In genomic region chr2:6917761-6918421, GRCh38 we compare ENCODE assay signal across 1 cellular context.
TF ChIP-seq lines count a peak whose summit lies in the region.

No MANE protein-coding gene starts in this region.

TF ChIP-seq in K562, 482 proteins besides CTCF, POLR2A, EP300 and RAD21 (continues in another document):
- TF ChIP-seq NR3C1 (CRISPR knock-in tag; IDR thresholded peaks at IDR 0.05) (0 out of 2 replicates have a peak, but pooled peaks have one; percentile 32), WHSC1 (IDR thresholded peaks at IDR 0.05; ENCODE audit: low read length) (no peak), HNRNPUL1 (IDR thresholded peaks at IDR 0.05; ENCODE audit: low read length) (no peak), FOXM1 (IDR thresholded peaks at IDR 0.05; ENCODE audit: low read depth) (no peak), FOXM1 (CRISPR knock-in tag; IDR thresholded peaks at IDR 0.05; ENCODE audit: low read depth) (no peak), SNIP1 (IDR thresholded peaks at IDR 0.05; ENCODE audit: low read depth) (no peak), CTBP1 (IDR thresholded peaks at IDR 0.05; ENCODE audit: borderline replicate concordance) (peak; percentile 31; the same call in 1 of the 2 replicates), ZNF431 (CRISPR knock-in tag; IDR thresholded peaks at IDR 0.05) (0 out of 2 replicates have a peak, but pooled peaks have one; percentile 2), ZNF696 (CRISPR knock-in tag; conservative IDR thresholded peaks at IDR 0.05) (no peak), CCNT2 (IDR thresholded peaks at IDR 0.05; ENCODE audit: borderline replicate concordance, extremely low read depth, insufficient read length, low read depth, low read length) (no peak), SREBF1 (IDR thresholded peaks at IDR 0.05; ENCODE audit: borderline replicate concordance, low read depth, low read length) (no peak), BRD9 (IDR thresholded peaks at IDR 0.05; ENCODE audit: low read depth, partially characterized antibody) (no peak), NCOR1 (IDR thresholded peaks at IDR 0.05) (no peak), RBFOX2 (IDR thresholded peaks at IDR 0.05; ENCODE audit: low read depth, low read length) (0 out of 2 replicates have a peak, but pooled peaks have one; percentile 27), ZNF239 (CRISPR knock-in tag; IDR thresholded peaks at IDR 0.05) (no peak), ZBTB33 (CRISPR knock-in tag; IDR thresholded peaks at IDR 0.05) (no peak), ATF6 (CRISPR knock-in tag; IDR thresholded peaks at IDR 0.05) (no peak), NFYB (IDR thresholded peaks at IDR 0.05; ENCODE audit: extremely low read depth, insufficient read length) (no peak), RBM22 (IDR thresholded peaks at IDR 0.05; ENCODE audit: low read depth, low read length, poor library complexity, severe bottlenecking) (no peak), PHB (CRISPR knock-in tag; IDR thresholded peaks at IDR 0.05) (no peak), MIER1 (IDR thresholded peaks at IDR 0.05; ENCODE audit: low read depth) (no peak), KAT7 (CRISPR knock-in tag; IDR thresholded peaks at IDR 0.05; ENCODE audit: borderline replicate concordance) (no peak), PHF20 (IDR thresholded peaks at IDR 0.05; ENCODE audit: partially characterized antibody) (no peak), NBN (IDR thresholded peaks at IDR 0.05; ENCODE audit: low read depth) (no peak), MXI1 (IDR thresholded peaks at IDR 0.05; ENCODE audit: low read depth, low read length) (no peak), SP2 (IDR thresholded peaks at IDR 0.05; ENCODE audit: extremely low read depth, low read depth, low read length, poor library complexity, severe bottlenecking) (no peak), HDAC8 (tag; IDR thresholded peaks at IDR 0.05) (no peak), SOX6 (IDR thresholded peaks at IDR 0.05) (no peak), XRCC5 (IDR thresholded peaks at IDR 0.05; ENCODE audit: low read depth, low read length) (no peak), HNRNPL (IDR thresholded peaks at IDR 0.05; ENCODE audit: low read depth, low read length) (0 out of 2 replicates have a peak, but pooled peaks have one; percentile 45), MYC (IDR thresholded peaks at IDR 0.05; ENCODE audit: low read depth, low read length) (no peak), MYC (CRISPR knock-in tag; IDR thresholded peaks at IDR 0.05; ENCODE audit: borderline replicate concordance, low read depth) (no peak), VEZF1 (CRISPR knock-in tag; IDR thresholded peaks at IDR 0.05) (0 out of 2 replicates have a peak, but pooled peaks have one; percentile 3), ZNF766 (CRISPR knock-in tag; conservative IDR thresholded peaks at IDR 0.05) (no peak), NONO (IDR thresholded peaks at IDR 0.05; ENCODE audit: low read depth in 2 of 2, low read length in 1 of 2) (no peak), ZNF75A (CRISPR knock-in tag; IDR thresholded peaks at IDR 0.05) (no peak), BRF1 (IDR thresholded peaks at IDR 0.05; ENCODE audit: borderline replicate concordance, extremely low read depth, insufficient read length) (no peak), DIDO1 (tag; IDR thresholded peaks at IDR 0.05; ENCODE audit: low read depth) (no peak), ZNF699 (CRISPR knock-in tag; IDR thresholded peaks at IDR 0.05; ENCODE audit: insufficient replicate concordance) (no peak), HINFP (tag; conservative IDR thresholded peaks at IDR 0.05; ENCODE audit: low read depth) (no peak), ZBTB9 (CRISPR knock-in tag; IDR thresholded peaks at IDR 0.05) (no peak), ELF2 (CRISPR knock-in tag; IDR thresholded peaks at IDR 0.05) (no peak), ZNF780A (CRISPR knock-in tag; IDR thresholded peaks at IDR 0.05) (no peak)
- TF ChIP-seq, protein P1, sequence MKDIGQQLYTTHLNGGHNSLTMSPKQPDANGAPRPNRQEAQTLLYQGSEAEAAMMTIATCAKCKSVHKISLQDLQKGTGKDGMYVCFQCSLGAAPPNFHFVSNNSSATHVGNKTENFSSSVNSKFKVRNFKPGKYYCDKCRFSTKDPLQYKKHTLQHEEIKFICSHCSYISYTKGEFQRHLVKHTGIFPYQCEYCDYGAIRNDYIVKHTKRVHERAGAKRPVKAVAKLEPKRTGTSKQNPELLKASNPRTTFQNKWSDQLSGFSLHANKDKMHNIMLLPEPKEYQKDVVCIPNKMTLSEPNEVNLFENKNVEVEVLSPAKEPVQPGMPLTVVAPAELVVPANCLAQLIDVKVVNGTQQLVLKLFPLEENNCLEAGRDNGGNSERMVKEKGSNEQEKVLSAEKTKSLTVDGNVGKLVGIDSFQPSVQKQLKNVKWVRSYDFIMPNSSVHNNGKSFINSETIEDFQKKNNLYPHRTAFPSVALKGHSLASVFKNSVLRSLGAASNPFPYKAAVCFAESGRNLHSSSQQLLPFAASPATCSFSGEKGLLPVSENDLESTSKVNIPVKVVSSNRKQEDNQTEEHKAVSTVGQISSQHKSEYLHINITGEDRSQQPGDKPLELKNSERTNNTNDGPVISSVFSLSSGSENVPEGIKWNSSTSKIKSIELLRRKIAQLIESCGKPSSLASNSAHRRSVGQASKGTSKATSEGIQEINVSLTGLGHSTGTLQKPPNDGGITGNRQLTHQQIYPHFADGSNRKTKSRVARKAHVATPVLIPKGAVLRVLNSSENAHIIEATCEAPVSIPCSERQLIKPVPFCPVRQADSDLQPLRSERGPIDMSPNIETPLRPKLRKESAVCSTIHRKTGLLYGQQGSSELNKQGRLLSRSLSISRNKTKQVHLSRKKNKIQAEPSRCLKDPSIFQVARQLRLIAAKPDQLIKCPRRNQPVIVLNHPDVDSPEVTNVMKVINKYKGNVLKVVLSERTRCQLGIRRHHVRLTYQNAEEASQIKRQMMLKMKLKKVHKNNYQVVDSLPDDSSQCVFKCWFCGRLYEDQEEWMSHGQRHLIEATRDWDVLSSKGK (CRISPR knock-in tag; IDR thresholded peaks at IDR 0.05): no peak
- TF ChIP-seq, protein P2, sequence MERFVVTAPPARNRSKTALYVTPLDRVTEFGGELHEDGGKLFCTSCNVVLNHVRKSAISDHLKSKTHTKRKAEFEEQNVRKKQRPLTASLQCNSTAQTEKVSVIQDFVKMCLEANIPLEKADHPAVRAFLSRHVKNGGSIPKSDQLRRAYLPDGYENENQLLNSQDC (CRISPR knock-in tag; IDR thresholded peaks at IDR 0.05): no peak
- TF ChIP-seq, protein P3, sequence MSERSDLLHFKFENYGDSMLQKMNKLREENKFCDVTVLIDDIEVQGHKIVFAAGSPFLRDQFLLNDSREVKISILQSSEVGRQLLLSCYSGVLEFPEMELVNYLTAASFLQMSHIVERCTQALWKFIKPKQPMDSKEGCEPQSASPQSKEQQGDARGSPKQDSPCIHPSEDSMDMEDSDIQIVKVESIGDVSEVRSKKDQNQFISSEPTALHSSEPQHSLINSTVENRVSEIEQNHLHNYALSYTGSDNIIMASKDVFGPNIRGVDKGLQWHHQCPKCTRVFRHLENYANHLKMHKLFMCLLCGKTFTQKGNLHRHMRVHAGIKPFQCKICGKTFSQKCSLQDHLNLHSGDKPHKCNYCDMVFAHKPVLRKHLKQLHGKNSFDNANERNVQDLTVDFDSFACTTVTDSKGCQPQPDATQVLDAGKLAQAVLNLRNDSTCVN (CRISPR knock-in tag; IDR thresholded peaks at IDR 0.05): no peak
- TF ChIP-seq, protein P4, sequence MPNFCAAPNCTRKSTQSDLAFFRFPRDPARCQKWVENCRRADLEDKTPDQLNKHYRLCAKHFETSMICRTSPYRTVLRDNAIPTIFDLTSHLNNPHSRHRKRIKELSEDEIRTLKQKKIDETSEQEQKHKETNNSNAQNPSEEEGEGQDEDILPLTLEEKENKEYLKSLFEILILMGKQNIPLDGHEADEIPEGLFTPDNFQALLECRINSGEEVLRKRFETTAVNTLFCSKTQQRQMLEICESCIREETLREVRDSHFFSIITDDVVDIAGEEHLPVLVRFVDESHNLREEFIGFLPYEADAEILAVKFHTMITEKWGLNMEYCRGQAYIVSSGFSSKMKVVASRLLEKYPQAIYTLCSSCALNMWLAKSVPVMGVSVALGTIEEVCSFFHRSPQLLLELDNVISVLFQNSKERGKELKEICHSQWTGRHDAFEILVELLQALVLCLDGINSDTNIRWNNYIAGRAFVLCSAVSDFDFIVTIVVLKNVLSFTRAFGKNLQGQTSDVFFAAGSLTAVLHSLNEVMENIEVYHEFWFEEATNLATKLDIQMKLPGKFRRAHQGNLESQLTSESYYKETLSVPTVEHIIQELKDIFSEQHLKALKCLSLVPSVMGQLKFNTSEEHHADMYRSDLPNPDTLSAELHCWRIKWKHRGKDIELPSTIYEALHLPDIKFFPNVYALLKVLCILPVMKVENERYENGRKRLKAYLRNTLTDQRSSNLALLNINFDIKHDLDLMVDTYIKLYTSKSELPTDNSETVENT (CRISPR knock-in tag; IDR thresholded peaks at IDR 0.05): 0 out of 2 replicates have a peak, but pooled peaks have one; percentile 6
- TF ChIP-seq, protein P5, sequence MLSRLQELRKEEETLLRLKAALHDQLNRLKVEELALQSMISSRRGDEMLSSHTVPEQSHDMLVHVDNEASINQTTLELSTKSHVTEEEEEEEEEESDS (CRISPR knock-in tag; IDR thresholded peaks at IDR 0.05): no peak
